25 cellular contexts compared by ENCODE assay signal in genomic region chr2:66565291-66565690, GRCh38.
DNase-seq lines count a peak whose midpoint lies in the region; ATAC-seq and TF ChIP-seq lines count a peak whose summit lies in the region.
"Had no signal": no experiment of that assay in that cellular context is flagged by ENCODE, and none has a peak within 500 bp of the region (broad histone marks: within the 10 kb centered on the region; RNA-seq: fewer than 3 reads in every experiment).

No MANE protein-coding gene starts in this region.

- 64% methylated on average over 1 of the region's 1 CpG for WGBS in SK-N-SH (ENCODE audit: low lambda C conversion rate)
- WGBS in transverse colon (ENCODE audit: low coverage in 1 of 2), 2 donors: 32 to 50% methylated on average over 1 of the region's 1 CpG

- H4K20me1 ChIP-seq in SK-N-SH (ENCODE audit: insufficient read depth): no peaks in the 10 kb centered on the region

- no peaks in the 10 kb centered on the region for H3K27me3 ChIP-seq in SK-N-SH (ENCODE audit: insufficient read depth)
- H3K27me3 ChIP-seq in transverse colon: peaks cover 3% of the 10 kb centered on the region
- H3K27me3 ChIP-seq: esophagus squamous epithelium, Peyer's patch had no signal

- H3K27ac ChIP-seq in SK-N-SH (ENCODE audit: low read depth in 2 of 2, low read length in 1 of 2) (no peak overlapping the region; a peak in 1 of 4 replicates), transverse colon (peak overlapping the region in 3 of 4 donors; percentile 16 to 55 (median 29))
- H3K27ac ChIP-seq: C4-2B, esophagus squamous epithelium, Peyer's patch, skin epidermis had no signal

- H3K27ac Mint-ChIP-seq in glutamatergic neuron (ENCODE audit: unreplicated experiment): no peak overlapping the region
- H3K27ac Mint-ChIP-seq: activated CD8-positive, alpha-beta T cell treated with anti-CD3 and anti-CD28 coated beads, Interleukin-2, amount 10 ng/mL, durations not matched to agents 7 days and 5 days; activated naive CD4-positive, alpha-beta T cell treated with anti-CD3 and anti-CD28 coated beads, Interleukin-2, amount 10 ng/mL, durations not matched to agents 7 days and 5 days had no signal

- no peaks in the 10 kb centered on the region for H3K9me3 ChIP-seq in SK-N-SH
- H3K9me3 ChIP-seq in transverse colon: no peaks in the 10 kb centered on the region
- H3K9me3 ChIP-seq: esophagus squamous epithelium, Peyer's patch had no signal

- TF ChIP-seq CTCF in SK-N-SH (IDR thresholded peaks at IDR 0.05): no peak
- no peak for TF ChIP-seq CTCF in transverse colon (IDR thresholded peaks at IDR 0.05)
- TF ChIP-seq CTCF in glutamatergic neuron (IDR thresholded peaks at IDR 0.05; ENCODE audit: partially characterized antibody, unreplicated experiment): no peak

- no peak overlapping the region for H3K4me3 ChIP-seq in SK-N-SH (ENCODE audit: low read depth in 2 of 2, low read length in 1 of 2)
- H3K4me3 ChIP-seq in transverse colon: no peak overlapping the region
- H3K4me3 ChIP-seq: esophagus squamous epithelium, lung, Peyer's patch, skin epidermis had no signal

- intact Hi-C loops in transverse colon (cut with DNase I; ENCODE audit: low total_unique reads): no loop called here

- no peak overlapping the region for H3K9ac ChIP-seq in SK-N-SH

- ATAC-seq in SK-N-SH treated with all-trans-retinoic acid at 6 μM for 48 hours: peak; percentile 42
- no peak for ATAC-seq in HG03097 (IDR thresholded peaks at IDR 0.05; ENCODE audit: low FRiP score, unreplicated experiment)
- ATAC-seq: activated CD8-positive, alpha-beta T cell treated with anti-CD3 and anti-CD28 coated beads, Interleukin-2, amount 10 ng/mL, durations not matched to agents 7 days and 5 days; activated T-cell treated with anti-CD3 and anti-CD28 coated beads, Interleukin-2, amount 50 U/mL, for 4 hours; HCT116 had no signal

- H3K4me1 Mint-ChIP-seq in glutamatergic neuron (ENCODE audit: low read depth, unreplicated experiment): peaks cover 16% of the 10 kb centered on the region
- H3K4me1 Mint-ChIP-seq: activated naive CD4-positive, alpha-beta T cell treated with anti-CD3 and anti-CD28 coated beads, Interleukin-2, amount 10 ng/mL, durations not matched to agents 7 days and 5 days had no signal

- H3K4me1 ChIP-seq in SK-N-SH (ENCODE audit: control insufficient read depth in 1 of 2, insufficient read depth in 2 of 2, low read depth in 1 of 2, low read length in 1 of 2): peaks cover 23% of the 10 kb centered on the region in 2 experiments; a peak in 3 of 4 replicates
- peaks cover 0 to 37% (median 3%) of the 10 kb centered on the region in 4 donors for H3K4me1 ChIP-seq in transverse colon

- H2AFZ ChIP-seq in SK-N-SH (ENCODE audit: low read depth): no peak overlapping the region

- TF ChIP-seq EP300 in SK-N-SH (IDR thresholded peaks at IDR 0.05; ENCODE audit: borderline replicate concordance in 1 of 2, low read depth in 1 of 2, low read length in 1 of 2) (no peak), transverse colon (IDR thresholded peaks at IDR 0.05; ENCODE audit: low read depth) (no peak)

- no peaks in the 10 kb centered on the region for H3K9me2 ChIP-seq in SK-N-SH

- no peaks in the 10 kb centered on the region for H3K9me3 Mint-ChIP-seq in glutamatergic neuron (ENCODE audit: unreplicated experiment)
- H3K9me3 Mint-ChIP-seq: activated naive CD4-positive, alpha-beta T cell treated with anti-CD3 and anti-CD28 coated beads, Interleukin-2, amount 10 ng/mL, durations not matched to agents 7 days and 5 days; activated T-cell treated with anti-CD3 and anti-CD28 coated beads, Interleukin-2, amount 50 U/mL, for 4 hours had no signal

- TF ChIP-seq RAD21 in SK-N-SH (IDR thresholded peaks at IDR 0.05; ENCODE audit: low read length): no peak

- in situ Hi-C loops in transverse colon (cut with MboI; ENCODE audit: low pct_ligation_motif_present in 1 of 4, low pct_unique_long_range_greater_than_20kb in 1 of 4, low sequenced_read_pairs in 3 of 4): no loop called here

- POLR2A ChIA-PET in SK-N-SH (lab: Yijun Ruan, JAX): no interaction called here

- no peak overlapping the region for H3K4me2 ChIP-seq in SK-N-SH

- TF ChIP-seq POLR2A in transverse colon (IDR thresholded peaks at IDR 0.05): no peak

- H3K79me2 ChIP-seq in SK-N-SH (ENCODE audit: insufficient read depth): no peaks in the 10 kb centered on the region

- DNase-seq in SK-N-SH (no peak), NCI-H1694 (lab: John Stamatoyannopoulos, UW) (peak; percentile 76), glomerular visceral epithelial cell (ENCODE audit: extremely low spot score) (peak; percentile 62), transverse colon (no peak), glutamatergic neuron (no peak), NK-92 (lab: John Stamatoyannopoulos, UW; ENCODE audit: unreplicated experiment) (no peak)
- DNase-seq: activated CD4-positive, CD25-positive, alpha-beta regulatory T cell; activated CD8-positive, alpha-beta T cell treated with anti-CD3 and anti-CD28 coated beads, Interleukin-2, amount 10 ng/mL, durations not matched to agents 7 days and 5 days; activated naive CD4-positive, alpha-beta T cell treated with anti-CD3 and anti-CD28 coated beads, Interleukin-2, amount 10 ng/mL, durations not matched to agents 7 days and 5 days; activated T-cell treated with anti-CD3 and anti-CD28 coated beads, Interleukin-2, amount 50 U/mL, for 4 hours; aorta; DMS 273 treated with DMSO at 0.1 percent for 48 hours; effector CD8-positive, alpha-beta T cell; esophagus squamous epithelium; NCI-H1417 treated with DMSO at 0.1 percent for 48 hours; NCI-H82; Peyer's patch; stimulated activated CD4-positive, alpha-beta T cell treated with anti-CD3 and anti-CD28 coated beads, Interleukin-2, amount 100 ng/mL, for 48 hours; T1000 had no signal

- no peak overlapping the region for H3K4me3 Mint-ChIP-seq in glutamatergic neuron (ENCODE audit: unreplicated experiment)
- H3K4me3 Mint-ChIP-seq: activated CD8-positive, alpha-beta T cell treated with anti-CD3 and anti-CD28 coated beads, Interleukin-2, amount 10 ng/mL, durations not matched to agents 7 days and 5 days; activated naive CD4-positive, alpha-beta T cell treated with anti-CD3 and anti-CD28 coated beads, Interleukin-2, amount 10 ng/mL, durations not matched to agents 7 days and 5 days; activated T-cell treated with anti-CD3 and anti-CD28 coated beads, Interleukin-2, amount 50 U/mL, for 4 hours had no signal

- peaks cover 7% of the 10 kb centered on the region for H3F3A ChIP-seq in SK-N-SH (replicated peaks; ENCODE audit: insufficient read depth)

- H3K36me3 Mint-ChIP-seq in glutamatergic neuron (ENCODE audit: unreplicated experiment): no peaks in the 10 kb centered on the region
- H3K36me3 Mint-ChIP-seq: activated naive CD4-positive, alpha-beta T cell treated with anti-CD3 and anti-CD28 coated beads, Interleukin-2, amount 10 ng/mL, durations not matched to agents 7 days and 5 days had no signal

- CTCF ChIA-PET in SK-N-SH (lab: Yijun Ruan, JAX): no interaction called here

- no peaks in the 10 kb centered on the region for H3K27me3 Mint-ChIP-seq in glutamatergic neuron (ENCODE audit: unreplicated experiment)
- H3K27me3 Mint-ChIP-seq: activated naive CD4-positive, alpha-beta T cell treated with anti-CD3 and anti-CD28 coated beads, Interleukin-2, amount 10 ng/mL, durations not matched to agents 7 days and 5 days had no signal

- H3K36me3 ChIP-seq in SK-N-SH (replicated peaks in 1 of 2; ENCODE audit: control insufficient read depth in 1 of 2, insufficient read depth in 2 of 2, low read length in 1 of 2) (peaks cover 39 to 40% of the 10 kb centered on the region in 2 experiments), transverse colon (no peaks in the 10 kb centered on the region)
- H3K36me3 ChIP-seq: Peyer's patch had no signal

TF ChIP-seq in SK-N-SH treated with all-trans-retinoic acid at 6 μM for 48 hours, 23 proteins besides CTCF, POLR2A, EP300 and RAD21:
- TF ChIP-seq ZFP3 (CRISPR knock-in tag; IDR thresholded peaks at IDR 0.05) (no peak), BACH2 (CRISPR knock-in tag; IDR thresholded peaks at IDR 0.05; ENCODE audit: borderline replicate concordance) (no peak)

TF ChIP-seq in SK-N-SH, 30 proteins besides CTCF, POLR2A, EP300 and RAD21 (continues in another document):
- no peak for TF ChIP-seq NFIC (IDR thresholded peaks at IDR 0.05; ENCODE audit: borderline replicate concordance)
- TF ChIP-seq FOXJ3 (CRISPR knock-in tag; IDR thresholded peaks at IDR 0.05): no peak
- TF ChIP-seq FOXM1 (IDR thresholded peaks at IDR 0.05; ENCODE audit: low read depth): no peak
- no peak for TF ChIP-seq RCOR1 (IDR thresholded peaks at IDR 0.05; ENCODE audit: low read length)
- no peak for TF ChIP-seq USF2 (IDR thresholded peaks at IDR 0.05; ENCODE audit: borderline replicate concordance, low read depth, low read length)
- no peak for TF ChIP-seq REST (IDR thresholded peaks at IDR 0.05; ENCODE audit: low read depth, low read length)
- no peak for TF ChIP-seq YY1 (IDR thresholded peaks at IDR 0.05; ENCODE audit: low read depth)

Comparison
In these comparisons a context has a peak if more than half of its experiments do, and no peak if none do; other contexts are left out.
1. DNase-seq: peak in NCI-H1694 (single experiment) and glomerular visceral epithelial cell (single experiment); none in SK-N-SH (single experiment), transverse colon (single experiment), glutamatergic neuron (single experiment) and NK-92 (single experiment).
2. H3K27ac ChIP-seq: peak in transverse colon (3 of 4); none in SK-N-SH (0 of 2).